Comparison of ENCODE assay signal across 21 cellular contexts in the genomic region with DNA sequence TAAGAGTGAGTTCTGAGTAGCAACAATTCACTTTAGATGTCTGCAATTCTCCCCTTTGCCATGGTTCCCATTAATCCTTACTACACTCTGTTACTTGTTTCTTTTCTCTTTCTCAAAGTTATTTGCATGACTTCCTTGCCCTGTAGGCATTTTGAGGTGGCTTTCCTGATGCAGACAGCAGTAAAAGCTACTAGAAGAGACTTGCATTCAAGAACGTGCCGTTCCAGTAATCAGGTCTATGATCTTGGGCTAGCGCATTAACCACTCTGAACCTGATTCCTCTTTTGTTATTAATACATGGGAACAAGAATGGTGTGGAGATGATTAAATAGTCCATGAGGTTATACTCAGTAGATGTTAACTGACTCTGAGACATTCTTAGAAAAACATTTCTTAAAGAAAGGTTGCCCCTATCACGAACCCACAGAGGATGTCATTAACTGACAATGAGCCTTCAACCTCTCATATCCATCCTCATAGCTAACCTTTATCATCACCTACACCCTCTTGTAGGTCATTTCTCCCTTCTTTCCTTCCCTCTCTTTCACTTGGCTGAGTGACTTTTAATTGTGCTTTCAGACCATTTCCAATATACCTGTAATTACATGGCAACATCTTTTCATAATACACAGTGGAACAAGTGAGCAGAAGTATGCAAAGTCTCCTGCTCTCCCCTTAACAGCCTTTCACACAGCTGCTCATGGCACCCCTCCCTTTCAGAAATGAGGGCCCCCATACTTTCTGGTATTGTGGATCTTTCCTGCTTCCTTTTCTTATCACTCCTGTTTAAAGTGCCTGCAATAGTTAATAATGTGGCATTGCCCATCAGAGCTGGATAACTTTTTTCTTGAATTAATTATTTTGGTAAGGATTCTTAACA.
DNase-seq lines count a peak whose midpoint lies in the region; ATAC-seq, FAIRE-seq and TF ChIP-seq lines count a peak whose summit lies in the region.
"Had no signal": no experiment of that assay in that cellular context is flagged by ENCODE, and none has a peak within 500 bp of the region (broad histone marks: within the 10 kb centered on the region; RNA-seq: fewer than 3 reads in every experiment).

No MANE protein-coding gene starts in this region.

- TF ChIP-seq EP300 in suprapubic skin (IDR thresholded peaks at IDR 0.05), result no peak

- H3K9me3 ChIP-seq in CD8-positive, alpha-beta T cell (ENCODE audit: low read length), result no peaks in the 10 kb centered on the region
- H3K9me3 ChIP-seq in suprapubic skin, result no peaks in the 10 kb centered on the region
- H3K9me3 ChIP-seq: breast epithelium, HAP-1, sigmoid colon, tibial nerve had no signal

- no peaks in the 10 kb centered on the region for H3K27me3 Mint-ChIP-seq in CD8-positive, alpha-beta T cell (ENCODE audit: low read depth)

- FAIRE-seq in GM18507 (lab: Jason Lieb, UNC) (peak; percentile 5), bronchial epithelial cell (lab: Jason Lieb, UNC) (no peak)
- FAIRE-seq: HepG2 had no signal

- no peak overlapping the region for H3K4me3 Mint-ChIP-seq in CD8-positive, alpha-beta T cell

- WGBS in suprapubic skin, result 54% methylated on average over 4 of the region's 4 CpGs

- intact Hi-C loops in CD8-positive, alpha-beta T cell (cut with DNase I, micrococcal nuclease), result no loop called here

- POLR2A ChIA-PET in CD8-positive, alpha-beta T cell (lab: Charles Lee), result no interaction called here

- no peak overlapping the region for H3K27ac ChIP-seq in CD8-positive, alpha-beta T cell (ENCODE audit: low read depth, low read length)
- no peak overlapping the region for H3K27ac ChIP-seq in suprapubic skin
- H3K27ac ChIP-seq: breast epithelium, hepatocyte, sigmoid colon, tibial nerve had no signal

- H3K36me3 ChIP-seq in CD8-positive, alpha-beta T cell (ENCODE audit: insufficient read depth, low read length), result no peaks in the 10 kb centered on the region
- H3K36me3 ChIP-seq in bronchial epithelial cell (ENCODE audit: control insufficient read depth, insufficient read depth, low read length) (no peaks in the 10 kb centered on the region), suprapubic skin (no peaks in the 10 kb centered on the region)
- H3K36me3 ChIP-seq: breast epithelium, HAP-1, sigmoid colon, tibial nerve had no signal

- H3K36me3 Mint-ChIP-seq in CD8-positive, alpha-beta T cell, result no peaks in the 10 kb centered on the region

- no peak for DNase-seq in CD8-positive, alpha-beta T cell
- no peak for DNase-seq in GM18507 (ENCODE audit: extremely low spot score, insufficient read length, low read depth)
- DNase-seq in NAMALWA (ENCODE audit: low spot score), result peak; percentile 9
- peak; percentile 18 for DNase-seq in bronchial epithelial cell (ENCODE audit: low read depth)
- no peak for DNase-seq in suprapubic skin (ENCODE audit: low spot score in 2 of 2)
- DNase-seq in AG20443 (ENCODE audit: low spot score), result no peak
- DNase-seq: activated CD8-positive, alpha-beta memory T cell treated with anti-CD3 and anti-CD28 coated beads, Interleukin-2, amount 50 U/mL, for 4 hours; activated naive CD4-positive, alpha-beta T cell treated with anti-CD3 and anti-CD28 coated beads, Interleukin-2, amount 50 U/mL, for 16 hours; DMS53; NCI-H1105; occipital lobe; sigmoid colon; stimulated activated CD4-positive, alpha-beta T cell treated with anti-CD3 and anti-CD28 coated beads, Interleukin-4, amount 100 ng/mL, for 1 hour; stimulated activated CD8-positive, alpha-beta memory T cell treated with anti-CD3 and anti-CD28 coated beads, Interleukin-4, amount 100 ng/mL, for 48 hours had no signal

- peaks cover 26% of the 10 kb centered on the region for H3K4me1 Mint-ChIP-seq in CD8-positive, alpha-beta T cell (ENCODE audit: low read depth)

- no peak for TF ChIP-seq POLR2A in suprapubic skin (IDR thresholded peaks at IDR 0.05)

- CTCF ChIA-PET in CD8-positive, alpha-beta T cell (lab: Charles Lee), result interaction anchor here (0.6 to 0.7 kb wide), 2 partner anchors 29 to 1244 kb away, joined by 3 read pairs; no protein-coding TSS in a partner anchor

- H3K9me3 Mint-ChIP-seq in CD8-positive, alpha-beta T cell, result no peaks in the 10 kb centered on the region

- no peak for ATAC-seq in CD8-positive, alpha-beta T cell
- ATAC-seq in HG02763 (IDR thresholded peaks at IDR 0.05; ENCODE audit: unreplicated experiment) (no peak), GM18520 (IDR thresholded peaks at IDR 0.05; ENCODE audit: unreplicated experiment) (no peak)
- ATAC-seq: HepG2 had no signal

- TF ChIP-seq CTCF in CD8-positive, alpha-beta T cell (IDR thresholded peaks at IDR 0.05), result no peak
- TF ChIP-seq CTCF in bronchial epithelial cell (IDR thresholded peaks at IDR 0.05; ENCODE audit: insufficient read depth, low read length, severe bottlenecking), result no peak
- TF ChIP-seq CTCF in suprapubic skin (IDR thresholded peaks at IDR 0.05), result no peak

- no peaks in the 10 kb centered on the region for H3K4me1 ChIP-seq in CD8-positive, alpha-beta T cell (ENCODE audit: insufficient read depth, low read length)
- H3K4me1 ChIP-seq in suprapubic skin, result peaks cover 14% of the 10 kb centered on the region
- H3K4me1 ChIP-seq: breast epithelium, HAP-1, sigmoid colon, tibial nerve had no signal

- peak overlapping the region; percentile 0 for H3K27ac Mint-ChIP-seq in CD8-positive, alpha-beta T cell

- no peak overlapping the region for H3K4me3 ChIP-seq in CD8-positive, alpha-beta T cell (ENCODE audit: low read depth, low read length)
- H3K4me3 ChIP-seq in bronchial epithelial cell (ENCODE audit: low read depth, low read length) (no peak overlapping the region), suprapubic skin (no peak overlapping the region)
- H3K4me3 ChIP-seq: breast epithelium, HAP-1, hepatocyte, sigmoid colon, tibial nerve had no signal

- H3K27me3 ChIP-seq in CD8-positive, alpha-beta T cell (ENCODE audit: insufficient read depth, low read length), result no peaks in the 10 kb centered on the region
- H3K27me3 ChIP-seq in bronchial epithelial cell (ENCODE audit: control insufficient read depth, insufficient read depth, low read length), result peaks cover 2% of the 10 kb centered on the region
- no peaks in the 10 kb centered on the region for H3K27me3 ChIP-seq in suprapubic skin
- H3K27me3 ChIP-seq: breast epithelium, hepatocyte, sigmoid colon, tibial nerve had no signal

Comparison
In these comparisons a context has a peak if more than half of its experiments do, and no peak if none do; other contexts are left out.
1. DNase-seq: peak in NAMALWA (single experiment) and bronchial epithelial cell (single experiment); none in CD8-positive, alpha-beta T cell (0 of 7), GM18507 (single experiment), suprapubic skin (0 of 2) and AG20443 (single experiment).